Comparison of ENCODE assay signal across 17 cellular contexts in the genomic region with DNA sequence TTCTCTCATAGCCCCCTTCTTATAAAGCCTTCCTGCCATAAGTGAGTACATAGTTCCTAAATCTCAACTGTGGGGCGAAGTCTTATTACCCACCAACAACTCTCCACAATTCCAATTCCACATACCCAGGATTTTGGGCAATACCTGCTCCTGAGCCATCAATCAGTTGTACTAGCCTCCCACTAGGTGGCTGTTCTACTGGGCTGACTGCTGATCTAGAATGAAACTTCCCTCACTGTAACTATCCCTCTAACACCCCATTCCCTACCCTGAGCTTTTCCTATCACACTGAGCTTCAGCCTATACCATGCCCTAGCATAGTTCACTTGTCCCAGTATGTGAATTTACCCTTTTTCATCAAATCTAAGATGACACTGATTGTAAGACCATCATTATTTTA. TPM values are rescaled to one million over a fixed set of nuclear protein-coding genes. Genes with fewer than 3 reads are reported as not detected.
A peak's percentile ranks its signal among the peaks of the same experiment; 100 is the strongest.
DNase-seq lines count a peak whose midpoint lies in the region; ATAC-seq and TF ChIP-seq lines count a peak whose summit lies in the region.
"Had no signal": no experiment of that assay in that cellular context is flagged by ENCODE, and none has a peak within 500 bp of the region (broad histone marks: within the 10 kb centered on the region; RNA-seq: fewer than 3 reads in every experiment).

No MANE protein-coding gene starts in this region.

- dilution Hi-C loops in mammary epithelial cell (cut with HindIII; ENCODE audit: low sequenced_read_pairs) = no loop called here

- ATAC-seq in GM18517 (IDR thresholded peaks at IDR 0.05; ENCODE audit: unreplicated experiment) (no peak), gastroesophageal sphincter (no peak)
- ATAC-seq: left cardiac atrium had no signal

- no CpG with 5 or more reads among the region's 1 CpG for WGBS in H9 (ENCODE audit: extremely low coverage, insufficient read length, low lambda C conversion rate)
- 82% methylated on average over 1 of the region's 1 CpG for WGBS in mammary epithelial cell (ENCODE audit: low coverage, missing lambda C conversion rate)
- WGBS in gastroesophageal sphincter (ENCODE audit: low coverage in 1 of 2), 2 donors = 92% methylated on average over 1 of the region's 1 CpG; no CpG with 5 or more reads in 1 of the 2 donors

- no peak overlapping the region for H2AK5ac ChIP-seq in H9 (ENCODE audit: insufficient read length, low read length)

- H4K20me1 ChIP-seq in H9 (ENCODE audit: control insufficient read depth, insufficient read depth, insufficient read length) (no peaks in the 10 kb centered on the region), mammary epithelial cell (ENCODE audit: insufficient read depth, low read length) (peaks cover 3% of the 10 kb centered on the region)

- peaks cover 36% of the 10 kb centered on the region for H3K4me1 ChIP-seq in Caco-2
- peaks cover 25% of the 10 kb centered on the region; the same call in 1 of the 2 replicates for H3K4me1 ChIP-seq in H9 (ENCODE audit: insufficient read depth, low read length)
- H3K4me1 ChIP-seq in mammary epithelial cell (ENCODE audit: insufficient read depth, low read length) = peaks cover 27% of the 10 kb centered on the region
- peaks cover 0 to 43% (median 2%) of the 10 kb centered on the region in 3 donors for H3K4me1 ChIP-seq in gastroesophageal sphincter

- TF ChIP-seq POLR2A in gastroesophageal sphincter (IDR thresholded peaks at IDR 0.05) = no peak

- H3K4me3 Mint-ChIP-seq in Caco-2 (ENCODE audit: unreplicated experiment) (no peak overlapping the region), H9 (no peak overlapping the region)
- H3K4me3 Mint-ChIP-seq: activated CD4-positive, alpha-beta memory T cell treated with anti-CD3 and anti-CD28 coated beads for 36 hours; CD4-positive, alpha-beta T cell; stimulated activated naive CD8-positive, alpha-beta T cell treated with anti-CD3 and anti-CD28 coated beads, Interleukin-15, Interleukin-2, amounts not matched to agents 100 ng/mL and 50 ng/mL, for 24 hours had no signal

- H4K91ac ChIP-seq in H9 (ENCODE audit: insufficient read length, low read depth, low read length) = no peak overlapping the region

- H2AFZ ChIP-seq in H9 (ENCODE audit: low read length) (no peak overlapping the region), mammary epithelial cell (ENCODE audit: low read depth, low read length) (no peak overlapping the region)
- H2AFZ ChIP-seq: hepatocyte had no signal

- DNase-seq in Caco-2 (no peak), H9 (peak; percentile 45), mammary epithelial cell (no peak), kidney epithelial cell (ENCODE audit: low read depth) (no peak), COLO668 (lab: John Stamatoyannopoulos, UW; ENCODE audit: unreplicated experiment) (no peak)
- no peak for DNase-seq in activated T-cell treated with anti-CD3 and anti-CD28 coated beads, Interleukin-2, amount 50 U/mL, for 1 hour
- DNase-seq: activated CD4-positive, alpha-beta memory T cell treated with anti-CD3 and anti-CD28 coated beads for 36 hours; CD4-positive, alpha-beta T cell; left cardiac atrium; NCI-H1417; NCI-H774; upper lobe of left lung had no signal

- H3K23ac ChIP-seq in H9 (ENCODE audit: insufficient read length, low read depth, low read length) = no peak overlapping the region

- H3K4me3 ChIP-seq in Caco-2 (ENCODE audit: low read depth, low read length) (no peak overlapping the region), mammary epithelial cell (replicated peaks in 1 of 3; ENCODE audit: insufficient read depth in 1 of 3, low read depth in 2 of 3, low read length in 3 of 3) (no peak overlapping the region), kidney epithelial cell (ENCODE audit: low read depth, low read length) (no peak overlapping the region), gastroesophageal sphincter (no peak overlapping the region)
- H3K4me3 ChIP-seq: hepatocyte, upper lobe of left lung had no signal

- peaks cover 15% of the 10 kb centered on the region for H3K79me1 ChIP-seq in H9 (ENCODE audit: insufficient read depth, low read depth, low read length, poor library complexity, severe bottlenecking)

- CTCF ChIA-PET in Caco-2 (lab: Charles Lee) = interaction anchor here (1.4 kb wide), 1 partner anchor 112 kb away, joined by 9 read pairs; no protein-coding TSS in a partner anchor
- CTCF ChIA-PET in mammary epithelial cell (lab: Charles Lee; ENCODE audit: low non-redundant PET) = no interaction called here

- H3K27me3 Mint-ChIP-seq in Caco-2 (ENCODE audit: insufficient read depth, unreplicated experiment) (no peaks in the 10 kb centered on the region), H9 (ENCODE audit: low read depth) (no peaks in the 10 kb centered on the region)
- H3K27me3 Mint-ChIP-seq: activated CD4-positive, alpha-beta memory T cell treated with anti-CD3 and anti-CD28 coated beads for 36 hours; CD4-positive, alpha-beta T cell; stimulated activated naive CD8-positive, alpha-beta T cell treated with anti-CD3 and anti-CD28 coated beads, Interleukin-15, Interleukin-2, amounts not matched to agents 100 ng/mL and 50 ng/mL, for 24 hours had no signal

- H2BK120ac ChIP-seq in H9 (ENCODE audit: low read depth, low read length, poor library complexity, severe bottlenecking) = no peak overlapping the region

- no peak overlapping the region for H3T11ph ChIP-seq in H9 (ENCODE audit: low read length)

- H3K14ac ChIP-seq in H9 (ENCODE audit: insufficient read depth, low read length) = no peak overlapping the region

- BruUV-seq in Caco-2 (replicated peaks; lab: Mats Ljungman, UMichigan) (no TSS peak), mammary epithelial cell (replicated peaks; lab: Mats Ljungman, UMichigan) (no TSS peak)

- H3K23me2 ChIP-seq in H9 (ENCODE audit: insufficient read length, low read depth, low read length, poor library complexity, severe bottlenecking) = no peaks in the 10 kb centered on the region

- H3K79me2 ChIP-seq in H9 (ENCODE audit: insufficient read depth, low read length) (peaks cover 68% of the 10 kb centered on the region; the same call in 1 of the 2 replicates), mammary epithelial cell (ENCODE audit: insufficient read depth, low read length) (peaks cover 100% of the 10 kb centered on the region)

- no peak overlapping the region for H3K56ac ChIP-seq in H9 (ENCODE audit: insufficient read length, low read depth, low read length)

- H3K4me2 ChIP-seq in H9 (ENCODE audit: insufficient read depth, insufficient read length, low read length) (no peak overlapping the region), mammary epithelial cell (ENCODE audit: insufficient read depth, low read depth, low read length) (no peak overlapping the region)
- H3K4me2 ChIP-seq: hepatocyte had no signal

- no peak overlapping the region for H3K9ac ChIP-seq in H9 (ENCODE audit: extremely low read depth, insufficient read length, low read length)
- no peak overlapping the region for H3K9ac ChIP-seq in mammary epithelial cell (ENCODE audit: insufficient read depth, low read length)

- H3K18ac ChIP-seq in H9 (ENCODE audit: insufficient read length, low read depth, low read length) = no peak overlapping the region

- peak; percentile 19 to 28 for TF ChIP-seq CTCF in Caco-2 (IDR thresholded peaks at IDR 0.05; ENCODE audit: insufficient read depth in 1 of 2, low read depth in 1 of 2, low read length in 1 of 2, severe bottlenecking in 1 of 2, unreplicated experiment in 1 of 2)
- peak; percentile 60; the same call in 2 of the 3 replicates for TF ChIP-seq CTCF in H9 (conservative IDR thresholded peaks at IDR 0.05)
- peak; percentile 24 to 40 for TF ChIP-seq CTCF in mammary epithelial cell (conservative IDR thresholded peaks at IDR 0.05 in 1 of 2, IDR thresholded peaks at IDR 0.05 in 1 of 2; ENCODE audit: extremely low read depth in 1 of 2, insufficient read depth in 1 of 2, low read depth in 1 of 2, low read length in 2 of 2)
- peak; percentile 15 for TF ChIP-seq CTCF in kidney epithelial cell (IDR thresholded peaks at IDR 0.05; ENCODE audit: insufficient read depth, low read length, poor library complexity, severe bottlenecking)
- no peak for TF ChIP-seq CTCF in gastroesophageal sphincter (IDR thresholded peaks at IDR 0.05)

- H3K9me3 ChIP-seq in Caco-2 = no peaks in the 10 kb centered on the region
- H3K9me3 ChIP-seq in H9 (ENCODE audit: control insufficient read depth, low read depth, low read length) = no peaks in the 10 kb centered on the region
- no peaks in the 10 kb centered on the region for H3K9me3 ChIP-seq in mammary epithelial cell (replicated peaks; ENCODE audit: insufficient read depth, low read length)
- H3K9me3 ChIP-seq in gastroesophageal sphincter = no peaks in the 10 kb centered on the region
- H3K9me3 ChIP-seq: neutrophil, upper lobe of left lung had no signal

- H2BK12ac ChIP-seq in H9 (ENCODE audit: insufficient read length, low read depth, low read length) = no peak overlapping the region

- intact Hi-C loops in Caco-2 (cut with micrococcal nuclease; ENCODE audit: unreplicated experiment) (loop anchor here (5.0 kb wide), 1 partner anchor 66 kb away; no protein-coding TSS in a partner anchor), mammary epithelial cell (cut with micrococcal nuclease) (loop anchor here (1.0 kb wide), 1 partner anchor 113 kb away; no protein-coding TSS in a partner anchor)

- peaks cover 6% of the 10 kb centered on the region for H3K36me3 Mint-ChIP-seq in Caco-2 (ENCODE audit: insufficient read depth, unreplicated experiment)
- no peaks in the 10 kb centered on the region for H3K36me3 Mint-ChIP-seq in H9 (ENCODE audit: insufficient read depth in 1 of 3, low read depth in 3 of 3)
- H3K36me3 Mint-ChIP-seq: activated CD4-positive, alpha-beta memory T cell treated with anti-CD3 and anti-CD28 coated beads for 36 hours had no signal

- H3K27me3 ChIP-seq in Caco-2 (replicated peaks; ENCODE audit: control insufficient read depth, insufficient read depth, low read length) (no peaks in the 10 kb centered on the region), H9 (ENCODE audit: insufficient read depth, low read length) (no peaks in the 10 kb centered on the region), mammary epithelial cell (ENCODE audit: insufficient read depth, low read length) (no peaks in the 10 kb centered on the region), kidney epithelial cell (ENCODE audit: control insufficient read depth, insufficient read depth, low read length) (no peaks in the 10 kb centered on the region), gastroesophageal sphincter (no peaks in the 10 kb centered on the region)
- H3K27me3 ChIP-seq: hepatocyte, upper lobe of left lung had no signal

- no peak overlapping the region for H4K5ac ChIP-seq in H9 (ENCODE audit: insufficient read length, low read depth, low read length)

- H3K27ac Mint-ChIP-seq in Caco-2 (ENCODE audit: unreplicated experiment) (no peak overlapping the region), H9 (peak overlapping the region in 1 of 3 experiments; percentile 77; a peak in 3 of 7 replicates)
- H3K27ac Mint-ChIP-seq: activated CD4-positive, alpha-beta memory T cell treated with anti-CD3 and anti-CD28 coated beads for 36 hours; CD4-positive, alpha-beta T cell; stimulated activated naive CD8-positive, alpha-beta T cell treated with anti-CD3 and anti-CD28 coated beads, Interleukin-15, Interleukin-2, amounts not matched to agents 100 ng/mL and 50 ng/mL, for 24 hours had no signal

- TF ChIP-seq EP300 in gastroesophageal sphincter (IDR thresholded peaks at IDR 0.05) = no peak

- H2BK15ac ChIP-seq in H9 (ENCODE audit: low read depth, low read length) = no peak overlapping the region

- H2BK5ac ChIP-seq in H9 (ENCODE audit: insufficient read length, low read length) = no peak overlapping the region

- H3K36me3 ChIP-seq in Caco-2 (ENCODE audit: control insufficient read depth, insufficient read depth, low read length) = no peaks in the 10 kb centered on the region
- H3K36me3 ChIP-seq in mammary epithelial cell (ENCODE audit: insufficient read depth, low read length) = no peaks in the 10 kb centered on the region
- no peaks in the 10 kb centered on the region for H3K36me3 ChIP-seq in kidney epithelial cell (ENCODE audit: control insufficient read depth, insufficient read depth, low read length)
- H3K36me3 ChIP-seq in gastroesophageal sphincter = no peaks in the 10 kb centered on the region
- H3K36me3 ChIP-seq: neutrophil, upper lobe of left lung had no signal

- H4K8ac ChIP-seq in H9 (replicated peaks; ENCODE audit: insufficient read length, low read depth, low read length) = no peak overlapping the region

- H3K27ac ChIP-seq in H9 (ENCODE audit: insufficient read length, low read depth, low read length) (no peak overlapping the region), mammary epithelial cell (ENCODE audit: insufficient read depth, low read depth, low read length) (no peak overlapping the region), gastroesophageal sphincter (no peak overlapping the region)
- H3K27ac ChIP-seq: neutrophil, upper lobe of left lung had no signal

- POLR2A ChIA-PET in Caco-2 (lab: Charles Lee) = no interaction called here

- H3K4me1 Mint-ChIP-seq in Caco-2 (ENCODE audit: low read depth, unreplicated experiment) (no peaks in the 10 kb centered on the region), H9 (peaks cover 36 to 51% of the 10 kb centered on the region in 2 experiments)

- no peak overlapping the region for H3K4ac ChIP-seq in H9 (ENCODE audit: low read depth, low read length)

- H2BK20ac ChIP-seq in H9 (ENCODE audit: low read depth, low read length, poor library complexity, severe bottlenecking) = no peak overlapping the region

- no peaks in the 10 kb centered on the region for H3K9me3 Mint-ChIP-seq in Caco-2 (ENCODE audit: unreplicated experiment)
- no peaks in the 10 kb centered on the region for H3K9me3 Mint-ChIP-seq in H9
- H3K9me3 Mint-ChIP-seq: activated CD4-positive, alpha-beta memory T cell treated with anti-CD3 and anti-CD28 coated beads for 36 hours; CD4-positive, alpha-beta T cell; stimulated activated naive CD8-positive, alpha-beta T cell treated with anti-CD3 and anti-CD28 coated beads, Interleukin-15, Interleukin-2, amounts not matched to agents 100 ng/mL and 50 ng/mL, for 24 hours had no signal

- in situ Hi-C loops in mammary epithelial cell (cut with MboI; ENCODE audit: low sequenced_read_pairs in 2 of 2) = loop anchor here (10.0 kb wide), 3 partner anchors 108 to 138 kb away; no protein-coding TSS in a partner anchor

RNA-seq across cellular contexts. Expression of a gene that starts 52.5 kb away (rescaled TPM):
- total RNA-seq in Caco-2 (2022) (86.2 and 94.7 TPM in 2 replicates), H9 (2021) (154 and 158 TPM in 2 replicates), mammary epithelial cell (100 to 1,000 TPM; 125 to 141 TPM), kidney epithelial cell (102 and 118 TPM in 2 replicates), gastroesophageal sphincter (100 to 1,000 TPM in 1 of 4 donors, 10 to 100 TPM in 3; 44.0 to 110 (median 69.5) TPM)
- 50.0 TPM for polyA plus RNA-seq in mammary epithelial cell
- 37.4 TPM for polyA minus RNA-seq in mammary epithelial cell

Comparison
In these comparisons a context has a peak if more than half of its experiments do, and no peak if none do; other contexts are left out.
1. CTCF ChIP-seq: peak in Caco-2 (2 of 2), H9 (single experiment), mammary epithelial cell (2 of 2) and kidney epithelial cell (single experiment); none in gastroesophageal sphincter (0 of 4).